8 cellular contexts compared by ENCODE assay signal in the genomic region with DNA sequence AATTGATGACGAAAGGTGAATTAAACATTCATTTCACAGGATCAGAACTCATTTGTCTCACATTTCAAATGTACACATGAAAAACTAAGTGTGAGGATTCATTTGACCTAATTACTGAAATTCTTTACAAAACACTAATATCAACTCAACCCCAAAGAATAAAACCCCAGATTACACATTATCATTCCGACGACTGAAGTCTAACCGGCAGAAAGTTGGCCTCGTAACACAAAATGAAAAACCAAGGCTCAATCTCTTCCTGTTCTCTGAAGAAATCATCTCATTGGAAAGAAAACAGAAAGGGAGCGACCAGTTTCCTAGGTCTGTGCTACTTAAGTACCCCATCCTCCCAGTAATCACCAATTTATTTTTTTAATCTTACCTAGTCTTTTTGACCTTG. TPM values are rescaled to one million over a fixed set of nuclear protein-coding genes. Genes with fewer than 3 reads are reported as not detected.
DNase-seq lines count a peak whose midpoint lies in the region; ATAC-seq and TF ChIP-seq lines count a peak whose summit lies in the region.

No MANE protein-coding gene starts in this region.

- H3K4me3 ChIP-seq in RWPE2 (ENCODE audit: severe bottlenecking) = peak overlapping the region; percentile 92
- H3K4me3 ChIP-seq in esophagus squamous epithelium = peak overlapping the region in 3 of 4 donors; percentile 74 to 99 (median 75)
- peak overlapping the region; percentile 95 for H3K4me3 ChIP-seq in retinal pigment epithelial cell (ENCODE audit: low read length)

- peak overlapping the region; percentile 89 for H3K27ac Mint-ChIP-seq in activated CD4-positive, alpha-beta T cell treated with anti-CD3 and anti-CD28 coated beads for 36 hours

- no peak for TF ChIP-seq POLR2A in esophagus squamous epithelium (IDR thresholded peaks at IDR 0.05)

- H3K4me1 Mint-ChIP-seq in activated CD4-positive, alpha-beta T cell treated with anti-CD3 and anti-CD28 coated beads for 36 hours = peaks cover 36% of the 10 kb centered on the region

- peaks cover 42% of the 10 kb centered on the region for H3K36me3 ChIP-seq in RWPE2 (ENCODE audit: low read depth)
- H3K36me3 ChIP-seq in esophagus squamous epithelium = peaks cover 0 to 11% (median under 1%) of the 10 kb centered on the region in 3 donors

- peak overlapping the region; percentile 96 for H3K4me3 Mint-ChIP-seq in activated CD4-positive, alpha-beta T cell treated with anti-CD3 and anti-CD28 coated beads for 36 hours

- H3K27me3 Mint-ChIP-seq in activated CD4-positive, alpha-beta T cell treated with anti-CD3 and anti-CD28 coated beads for 36 hours = no peaks in the 10 kb centered on the region

- CTCF ChIA-PET in activated CD4-positive, alpha-beta T cell treated with anti-CD3 and anti-CD28 coated beads for 36 hours (lab: Charles Lee) = no interaction called here

- H3K36me3 Mint-ChIP-seq in activated CD4-positive, alpha-beta T cell treated with anti-CD3 and anti-CD28 coated beads for 36 hours (ENCODE audit: low read depth) = peaks cover 30% of the 10 kb centered on the region

- no peak for ATAC-seq in activated CD4-positive, alpha-beta T cell treated with anti-CD3 and anti-CD28 coated beads for 36 hours
- no peak for ATAC-seq in RWPE2 (ENCODE audit: low read depth)
- ATAC-seq in GM21528 (IDR thresholded peaks at IDR 0.05; ENCODE audit: low FRiP score, unreplicated experiment) = no peak

- H3K9me3 ChIP-seq in RWPE2 (ENCODE audit: severe bottlenecking) (no peaks in the 10 kb centered on the region), esophagus squamous epithelium (no peaks in the 10 kb centered on the region)

- intact Hi-C loops in activated CD4-positive, alpha-beta T cell treated with anti-CD3 and anti-CD28 coated beads for 36 hours (cut with DNase I, micrococcal nuclease) = loop anchor here (5.0 kb wide), 2 partner anchors 40 to 305 kb away; partner anchors contain the start of gene TMEM94 (in 1 of the 2)
- intact Hi-C loops in esophagus squamous epithelium (cut with DNase I) = no loop called here

- WGBS in esophagus squamous epithelium, 2 donors = 60 to 77% methylated on average over 6 of the region's 6 CpGs

- no peak for DNase-seq in activated CD4-positive, alpha-beta T cell treated with anti-CD3 and anti-CD28 coated beads for 36 hours
- no peak for DNase-seq in activated CD4-positive, alpha-beta T cell treated with anti-CD3 and anti-CD28 coated beads, Interleukin-2, amount 50 U/mL, for 4 hours
- DNase-seq in RWPE2 (ENCODE audit: low spot score) (no peak), esophagus squamous epithelium (lab: John Stamatoyannopoulos, UW) (no peak), retinal pigment epithelial cell (ENCODE audit: low read depth) (no peak), ureter (ENCODE audit: low spot score) (no peak), NCI-H2107 (lab: John Stamatoyannopoulos, UW) (no peak)

- no peaks in the 10 kb centered on the region for H3K27me3 ChIP-seq in RWPE2 (ENCODE audit: insufficient read depth, poor library complexity, severe bottlenecking)
- H3K27me3 ChIP-seq in esophagus squamous epithelium = no peaks in the 10 kb centered on the region

- no peak for TF ChIP-seq CTCF in RWPE2 (IDR thresholded peaks at IDR 0.05; ENCODE audit: poor library complexity, severe bottlenecking)
- no peak for TF ChIP-seq CTCF in esophagus squamous epithelium (IDR thresholded peaks at IDR 0.05)
- TF ChIP-seq CTCF in retinal pigment epithelial cell (conservative IDR thresholded peaks at IDR 0.05; ENCODE audit: low read depth, low read length) = no peak

- H3K4me1 ChIP-seq in RWPE2 (ENCODE audit: insufficient read depth, poor library complexity, severe bottlenecking) (peaks cover 22% of the 10 kb centered on the region), esophagus squamous epithelium (peaks cover 18 to 50% (median 19%) of the 10 kb centered on the region in 3 donors)

- POLR2A ChIA-PET in activated CD4-positive, alpha-beta T cell treated with anti-CD3 and anti-CD28 coated beads for 36 hours (lab: Charles Lee) = no interaction called here

- H3K9me3 Mint-ChIP-seq in activated CD4-positive, alpha-beta T cell treated with anti-CD3 and anti-CD28 coated beads for 36 hours (ENCODE audit: low read depth) = no peaks in the 10 kb centered on the region

- H3K27ac ChIP-seq in RWPE2 (ENCODE audit: poor library complexity, severe bottlenecking) (peak overlapping the region; percentile 88), esophagus squamous epithelium (peak overlapping the region in 1 of 4 donors; percentile 83)

RNA-seq across cellular contexts. Expression of gene JPT1, which starts 1.8 kb away (rescaled TPM):
- total RNA-seq in activated CD4-positive, alpha-beta T cell treated with anti-CD3 and anti-CD28 coated beads for 36 hours = 100 to 1,000 TPM; 234 to 238 TPM
- total RNA-seq in esophagus squamous epithelium = 100 to 1,000 TPM in 3 of 4 donors, 10 to 100 TPM in 1; 82.2 to 249 (median 196) TPM
- total RNA-seq in ureter = 93.9 TPM

RNA-seq across cellular contexts. Expression of gene NT5C, which starts 21.0 kb away (rescaled TPM):
- 10 to 100 TPM; 51.7 to 61.5 TPM for total RNA-seq in activated CD4-positive, alpha-beta T cell treated with anti-CD3 and anti-CD28 coated beads for 36 hours
- total RNA-seq in esophagus squamous epithelium (10 to 100 TPM; 81.7 to 97.5 (median 88.4) TPM), ureter (81.6 TPM)

RNA-seq across cellular contexts. Expression of gene SUMO2, which starts 30.2 kb away (rescaled TPM):
- total RNA-seq in activated CD4-positive, alpha-beta T cell treated with anti-CD3 and anti-CD28 coated beads for 36 hours = 100 to 1,000 TPM; 594 to 727 TPM
- total RNA-seq in esophagus squamous epithelium (100 to 1,000 TPM in 1 of 4 donors, 10 to 100 TPM in 3; 49.5 to 110 (median 69.5) TPM), ureter (326 TPM)

RNA-seq across cellular contexts. Expression of gene ARMC7, which starts 42.8 kb away (rescaled TPM):
- total RNA-seq in activated CD4-positive, alpha-beta T cell treated with anti-CD3 and anti-CD28 coated beads for 36 hours = 1 to 10 TPM; 6.7 to 7.7 TPM
- 1 to 10 TPM; 4.0 to 9.1 (median 5.3) TPM for total RNA-seq in esophagus squamous epithelium
- 13.8 TPM for total RNA-seq in ureter

RNA-seq across cellular contexts. Expression of gene NUP85, which starts 53.0 kb away (rescaled TPM):
- total RNA-seq in activated CD4-positive, alpha-beta T cell treated with anti-CD3 and anti-CD28 coated beads for 36 hours = 100 to 1,000 TPM; 130 to 160 TPM
- total RNA-seq in esophagus squamous epithelium = 10 to 100 TPM; 17.5 to 33.3 (median 29.0) TPM
- total RNA-seq in ureter = 88.6 TPM
